In the genomic region with DNA sequence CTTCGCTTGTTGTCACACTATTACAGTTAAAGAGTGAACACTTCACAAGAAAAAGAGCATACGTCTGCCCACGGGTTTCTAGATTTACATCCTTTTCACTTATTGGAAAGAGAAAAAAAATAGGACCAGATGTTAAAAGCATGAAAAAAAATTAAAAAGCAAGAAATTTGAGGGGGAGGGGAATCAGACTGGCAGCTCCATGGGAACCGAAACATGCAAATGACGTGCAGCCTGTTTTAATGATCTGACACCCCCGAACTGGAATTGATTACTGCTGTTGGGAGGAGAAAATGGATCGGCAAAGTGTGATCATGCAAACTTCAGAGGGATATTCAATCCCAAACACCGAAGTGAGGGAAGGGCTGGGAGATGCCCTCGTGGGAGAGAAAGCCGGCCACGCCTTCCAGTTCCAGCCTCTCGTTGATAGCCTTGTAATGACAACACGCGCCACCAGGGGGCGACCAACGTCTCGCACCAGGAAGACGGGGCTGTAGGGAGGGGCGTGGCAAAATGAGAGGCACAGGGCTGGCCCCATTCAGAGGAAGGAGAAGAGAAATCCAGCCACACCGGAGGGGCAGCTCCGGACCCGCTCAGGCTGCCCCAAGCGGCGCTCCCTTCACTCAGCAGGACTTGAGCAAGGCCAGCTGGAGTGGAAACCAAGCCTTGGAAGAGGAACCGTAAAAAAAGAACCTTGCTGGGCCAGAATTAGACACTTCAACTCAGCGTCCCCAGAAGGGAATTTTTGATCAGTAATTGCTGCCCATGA, we compare ENCODE assay signal across 8 cellular contexts. TPM values are rescaled to one million over a fixed set of nuclear protein-coding genes. Genes with fewer than 3 reads are reported as not detected.
DNase-seq lines count a peak whose midpoint lies in the region; ATAC-seq and TF ChIP-seq lines count a peak whose summit lies in the region.

No MANE protein-coding gene starts in this region.

- peak; percentile 90 for DNase-seq in DMS153 treated with DMSO at 0.1 percent for 48 hours (lab: John Stamatoyannopoulos, UW; ENCODE audit: unreplicated experiment)
- DNase-seq in OCI-LY7 (ENCODE audit: low spot score) = peak; percentile 90
- DNase-seq in activated T-cell treated with anti-CD3 and anti-CD28 coated beads for 24 hours (ENCODE audit: low read depth) = peak; percentile 89
- DNase-seq in epithelial cell of prostate (ENCODE audit: low read depth, low spot score) = peak; percentile 22
- DNase-seq in stimulated activated CD8-positive, alpha-beta memory T cell treated with anti-CD3 and anti-CD28 coated beads, Interleukin-7, amount 100 ng/mL, for 1 hour (ENCODE audit: low read depth in 2 of 2) = peak; percentile 76 to 94

- no peaks in the 10 kb centered on the region for H3K79me2 ChIP-seq in OCI-LY7 (ENCODE audit: insufficient read depth, low read depth, low read length)

- H3K4me3 ChIP-seq in HUES64 (ENCODE audit: low read length) (peak overlapping the region; percentile 42), OCI-LY7 (ENCODE audit: low read depth, low read length, poor library complexity, severe bottlenecking) (peak overlapping the region; percentile 66), muscle layer of duodenum (ENCODE audit: low read depth in 1 of 2, low read length in 2 of 2) (peak overlapping the region; percentile 4 to 15)

- H3K36me3 ChIP-seq in HUES64 (ENCODE audit: insufficient read depth, low read length) (no peaks in the 10 kb centered on the region), OCI-LY7 (ENCODE audit: insufficient read depth, low read length) (no peaks in the 10 kb centered on the region), muscle layer of duodenum (ENCODE audit: control insufficient read depth in 1 of 2, insufficient read depth in 2 of 2, low read length in 2 of 2) (no peaks in the 10 kb centered on the region)

- no TSS peak for BruUV-seq in OCI-LY7 (replicated peaks; lab: Mats Ljungman, UMichigan)

- peak overlapping the region; percentile 94 for H3K4me2 ChIP-seq in OCI-LY7 (ENCODE audit: low read length)

- H2AFZ ChIP-seq in OCI-LY7 (ENCODE audit: low read length) = peak overlapping the region; percentile 90

- 22% methylated on average over 26 of the region's 26 CpGs for WGBS in HUES64

- H3K27me3 ChIP-seq in HUES64 (ENCODE audit: insufficient read depth, low read length) (no peaks in the 10 kb centered on the region), muscle layer of duodenum (ENCODE audit: low read depth, low read length) (no peaks in the 10 kb centered on the region)

- no peaks in the 10 kb centered on the region for H4K20me1 ChIP-seq in OCI-LY7 (ENCODE audit: insufficient read depth, low read length)

- CTCF ChIA-PET in OCI-LY7 (lab: Charles Lee; ENCODE audit: unreplicated experiment) = no interaction called here

- no peak overlapping the region for H3K9ac ChIP-seq in HUES64 (ENCODE audit: low read depth, low read length)

- intact Hi-C loops in OCI-LY7 (cut with micrococcal nuclease; ENCODE audit: unreplicated experiment) = loop anchor here (5.0 kb wide), 1 partner anchor 413 kb away; no protein-coding TSS in a partner anchor

- H3K4me1 ChIP-seq in HUES64 (ENCODE audit: insufficient read depth, low read length) (peaks cover 15% of the 10 kb centered on the region), OCI-LY7 (ENCODE audit: insufficient read depth, low read length, poor library complexity, severe bottlenecking) (peaks cover 35% of the 10 kb centered on the region), muscle layer of duodenum (ENCODE audit: control insufficient read depth in 1 of 2, insufficient read depth in 2 of 2, low read length in 2 of 2) (no peaks in the 10 kb centered on the region)

- POLR2A ChIA-PET in OCI-LY7 (lab: Charles Lee) = no interaction called here

- peak; percentile 87 for TF ChIP-seq CTCF in OCI-LY7 (conservative IDR thresholded peaks at IDR 0.05; ENCODE audit: low read length)

- no peaks in the 10 kb centered on the region for H3K9me2 ChIP-seq in OCI-LY7 (ENCODE audit: insufficient read depth, low read length)

- H3K27ac ChIP-seq in HUES64 (ENCODE audit: low read depth, low read length) (no peak overlapping the region), OCI-LY7 (ENCODE audit: low read depth, low read length, poor library complexity, severe bottlenecking) (no peak overlapping the region), epithelial cell of prostate (no peak overlapping the region), muscle layer of duodenum (ENCODE audit: low read length) (no peak overlapping the region)

- no peaks in the 10 kb centered on the region for H3K9me3 ChIP-seq in HUES64 (ENCODE audit: insufficient read depth, low read depth, low read length)
- H3K9me3 ChIP-seq in OCI-LY7 (ENCODE audit: low read length) = no peaks in the 10 kb centered on the region
- H3K9me3 ChIP-seq in muscle layer of duodenum (ENCODE audit: control insufficient read depth in 1 of 2, low read length in 2 of 2) = no peaks in the 10 kb centered on the region

- ATAC-seq in GM21529 (IDR thresholded peaks at IDR 0.05; ENCODE audit: unreplicated experiment) = peak; percentile 97

RNA-seq across cellular contexts. Expression of a gene that starts 53.8 kb away (rescaled TPM):
- 3.8 TPM for polyA plus RNA-seq in HUES64 (2013, experiment 1 of 2)
- polyA plus RNA-seq in HUES64 (2013, experiment 2 of 2) = 5.6 TPM
- not detected in 2 replicates for total RNA-seq in OCI-LY7 (2014; rRNA removed; shearing (Covaris generic))
- total RNA-seq in OCI-LY7 (2022) = not detected in 2 replicates

Comparison
In these comparisons a context has a peak if more than half of its experiments do, and no peak if none do; other contexts are left out.
1. DNase-seq: peak in every context shown above with its lines; median percentile 90 in DMS153 treated with DMSO at 0.1 percent for 48 hours; 90 in OCI-LY7; 89 in activated T-cell treated with anti-CD3 and anti-CD28 coated beads for 24 hours; 85 in stimulated activated CD8-positive, alpha-beta memory T cell treated with anti-CD3 and anti-CD28 coated beads, Interleukin-7, amount 100 ng/mL, for 1 hour; 22 in epithelial cell of prostate.
2. H3K4me3 ChIP-seq: peak in every context shown above with its lines; median percentile 66 in OCI-LY7; 42 in HUES64; 10 in muscle layer of duodenum.